In the genomic region with DNA sequence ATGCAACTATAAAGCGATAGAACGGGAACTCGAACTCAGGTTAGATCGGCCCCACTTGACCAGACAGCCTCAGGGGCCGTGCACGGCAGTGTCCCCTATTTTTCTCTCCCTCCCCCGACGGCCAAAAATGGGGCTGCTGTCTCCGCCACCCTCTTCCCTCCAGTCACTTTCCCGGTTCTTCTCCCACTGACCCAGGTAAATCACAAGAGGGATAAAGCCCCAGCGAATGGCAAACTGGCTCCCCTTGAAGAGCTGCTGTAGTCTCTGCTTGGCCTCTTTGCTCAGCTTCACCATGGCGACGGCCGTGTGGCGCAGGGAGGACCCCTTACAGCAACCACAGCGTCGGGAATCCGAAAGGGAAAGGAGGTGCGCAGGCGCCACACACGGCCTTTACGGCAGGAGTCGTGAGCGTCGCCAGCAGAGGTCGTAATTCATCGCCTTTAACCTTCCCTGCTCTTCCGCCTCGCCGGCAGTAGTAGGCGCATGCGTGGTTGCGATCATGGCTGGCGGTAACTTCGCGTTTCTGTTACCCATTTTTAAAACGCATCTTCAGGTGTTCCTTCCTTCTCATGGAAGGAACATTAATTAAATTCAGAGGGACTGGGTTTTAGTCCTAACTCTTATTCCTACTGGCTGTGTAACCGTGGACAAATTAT, we compare ENCODE assay signal across 1 cellular context.
TF ChIP-seq lines count a peak whose summit lies in the region.

Gene TOMM7, minus strand, starts transcription at position 364 of the 656 bp plus-strand sequence. Its CDS starts 70 bp downstream, at position 294.

TF ChIP-seq in HepG2, 621 proteins besides CTCF, POLR2A, EP300 and RAD21 (continued from another document and continues in another):
- no peak for TF ChIP-seq ZNF407 (CRISPR knock-in tag; IDR thresholded peaks at IDR 0.05; ENCODE audit: not compliant biosample characterization)
- TF ChIP-seq ZSCAN22 (CRISPR knock-in tag; IDR thresholded peaks at IDR 0.05) = peak; percentile 64; the same call in 1 of the 2 replicates
- TF ChIP-seq FOXO4 (CRISPR knock-in tag; conservative IDR thresholded peaks at IDR 0.05) = 0 out of 2 replicates have a peak, but pooled peaks have one; percentile 61
- peak; percentile 87 for TF ChIP-seq ERF (CRISPR knock-in tag; IDR thresholded peaks at IDR 0.05)
- no peak for TF ChIP-seq MED8 (CRISPR knock-in tag; IDR thresholded peaks at IDR 0.05; ENCODE audit: insufficient replicate concordance)
- peak; percentile 84; the same call in 1 of the 2 replicates for TF ChIP-seq HDAC2 (CRISPR knock-in tag; IDR thresholded peaks at IDR 0.05)
- no peak for TF ChIP-seq ZNF230 (CRISPR knock-in tag; IDR thresholded peaks at IDR 0.05)
- TF ChIP-seq ELF3 (CRISPR knock-in tag; IDR thresholded peaks at IDR 0.05) = peak; percentile 98
- TF ChIP-seq HOXA9 (CRISPR knock-in tag; IDR thresholded peaks at IDR 0.05; ENCODE audit: borderline replicate concordance) = no peak
- TF ChIP-seq ZNF574 (CRISPR knock-in tag; IDR thresholded peaks at IDR 0.05) = peak; percentile 87
- TF ChIP-seq, protein P1, sequence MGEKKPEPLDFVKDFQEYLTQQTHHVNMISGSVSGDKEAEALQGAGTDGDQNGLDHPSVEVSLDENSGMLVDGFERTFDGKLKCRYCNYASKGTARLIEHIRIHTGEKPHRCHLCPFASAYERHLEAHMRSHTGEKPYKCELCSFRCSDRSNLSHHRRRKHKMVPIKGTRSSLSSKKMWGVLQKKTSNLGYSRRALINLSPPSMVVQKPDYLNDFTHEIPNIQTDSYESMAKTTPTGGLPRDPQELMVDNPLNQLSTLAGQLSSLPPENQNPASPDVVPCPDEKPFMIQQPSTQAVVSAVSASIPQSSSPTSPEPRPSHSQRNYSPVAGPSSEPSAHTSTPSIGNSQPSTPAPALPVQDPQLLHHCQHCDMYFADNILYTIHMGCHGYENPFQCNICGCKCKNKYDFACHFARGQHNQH (CRISPR knock-in tag; IDR thresholded peaks at IDR 0.05) = peak; percentile 69; the same call in 1 of the 2 replicates
- no peak; the same call in 1 of the 2 replicates for TF ChIP-seq RARA (CRISPR knock-in tag; IDR thresholded peaks at IDR 0.05)
- no peak; the same call in 1 of the 2 replicates for TF ChIP-seq SSRP1 (CRISPR knock-in tag; IDR thresholded peaks at IDR 0.05)
- peak; percentile 76 for TF ChIP-seq ZFY (CRISPR knock-in tag; IDR thresholded peaks at IDR 0.05)
- no peak for TF ChIP-seq ZSCAN30 (CRISPR knock-in tag; IDR thresholded peaks at IDR 0.05)
- no peak for TF ChIP-seq ZNF20 (CRISPR knock-in tag; IDR thresholded peaks at IDR 0.05)
- TF ChIP-seq ZNF33B (CRISPR knock-in tag; IDR thresholded peaks at IDR 0.05) = 0 out of 2 replicates have a peak, but pooled peaks have one; percentile 23
- TF ChIP-seq, protein P2, sequence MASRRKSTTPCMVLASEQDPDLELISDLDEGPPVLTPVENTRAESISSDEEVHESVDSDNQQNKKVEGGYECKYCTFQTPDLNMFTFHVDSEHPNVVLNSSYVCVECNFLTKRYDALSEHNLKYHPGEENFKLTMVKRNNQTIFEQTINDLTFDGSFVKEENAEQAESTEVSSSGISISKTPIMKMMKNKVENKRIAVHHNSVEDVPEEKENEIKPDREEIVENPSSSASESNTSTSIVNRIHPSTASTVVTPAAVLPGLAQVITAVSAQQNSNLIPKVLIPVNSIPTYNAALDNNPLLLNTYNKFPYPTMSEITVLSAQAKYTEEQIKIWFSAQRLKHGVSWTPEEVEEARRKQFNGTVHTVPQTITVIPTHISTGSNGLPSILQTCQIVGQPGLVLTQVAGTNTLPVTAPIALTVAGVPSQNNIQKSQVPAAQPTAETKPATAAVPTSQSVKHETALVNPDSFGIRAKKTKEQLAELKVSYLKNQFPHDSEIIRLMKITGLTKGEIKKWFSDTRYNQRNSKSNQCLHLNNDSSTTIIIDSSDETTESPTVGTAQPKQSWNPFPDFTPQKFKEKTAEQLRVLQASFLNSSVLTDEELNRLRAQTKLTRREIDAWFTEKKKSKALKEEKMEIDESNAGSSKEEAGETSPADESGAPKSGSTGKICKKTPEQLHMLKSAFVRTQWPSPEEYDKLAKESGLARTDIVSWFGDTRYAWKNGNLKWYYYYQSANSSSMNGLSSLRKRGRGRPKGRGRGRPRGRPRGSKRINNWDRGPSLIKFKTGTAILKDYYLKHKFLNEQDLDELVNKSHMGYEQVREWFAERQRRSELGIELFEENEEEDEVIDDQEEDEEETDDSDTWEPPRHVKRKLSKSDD (CRISPR knock-in tag; IDR thresholded peaks at IDR 0.05; ENCODE audit: low read depth) = 0 out of 2 replicates have a peak, but pooled peaks have one; percentile 36
- TF ChIP-seq TOE1 (CRISPR knock-in tag; IDR thresholded peaks at IDR 0.05) = 0 out of 2 replicates have a peak, but pooled peaks have one; percentile 20
- peak; percentile 54; the same call in 1 of the 2 replicates for TF ChIP-seq GATAD2A (CRISPR knock-in tag; IDR thresholded peaks at IDR 0.05)
- no peak; the same call in 1 of the 2 replicates for TF ChIP-seq ARHGAP35 (CRISPR knock-in tag; IDR thresholded peaks at IDR 0.05; ENCODE audit: borderline replicate concordance)
- peak; percentile 56 for TF ChIP-seq ASH2L (IDR thresholded peaks at IDR 0.05; ENCODE audit: insufficient read length, low read depth, low read length)
- TF ChIP-seq, protein P3, sequence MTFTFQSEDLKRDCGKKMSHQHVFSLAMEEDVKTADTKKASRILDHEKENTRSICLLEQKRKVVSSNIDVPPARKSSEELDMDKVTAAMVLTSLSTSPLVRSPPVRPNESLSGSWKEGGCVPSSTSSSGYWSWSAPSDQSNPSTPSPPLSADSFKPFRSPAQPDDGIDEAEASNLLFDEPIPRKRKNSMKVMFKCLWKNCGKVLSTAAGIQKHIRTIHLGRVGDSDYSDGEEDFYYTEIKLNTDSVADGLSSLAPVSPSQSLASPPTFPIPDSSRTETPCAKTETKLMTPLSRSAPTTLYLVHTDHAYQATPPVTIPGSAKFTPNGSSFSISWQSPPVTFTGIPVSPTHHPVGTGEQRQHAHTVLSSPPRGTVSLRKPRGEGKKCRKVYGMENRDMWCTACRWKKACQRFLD (CRISPR knock-in tag; IDR thresholded peaks at IDR 0.05; ENCODE audit: borderline replicate concordance) = 0 out of 2 replicates have a peak, but pooled peaks have one; percentile 28
- 0 out of 2 replicates have a peak, but pooled peaks have one; percentile 43 for TF ChIP-seq MIXL1 (CRISPR knock-in tag; IDR thresholded peaks at IDR 0.05)
- TF ChIP-seq BRD4 (CRISPR knock-in tag; IDR thresholded peaks at IDR 0.05) = no peak; the same call in none of the 2 replicates
- 0 out of 2 replicates have a peak, but pooled peaks have one; percentile 30 for TF ChIP-seq FLYWCH1 (CRISPR knock-in tag; IDR thresholded peaks at IDR 0.05)
- TF ChIP-seq, protein P4, sequence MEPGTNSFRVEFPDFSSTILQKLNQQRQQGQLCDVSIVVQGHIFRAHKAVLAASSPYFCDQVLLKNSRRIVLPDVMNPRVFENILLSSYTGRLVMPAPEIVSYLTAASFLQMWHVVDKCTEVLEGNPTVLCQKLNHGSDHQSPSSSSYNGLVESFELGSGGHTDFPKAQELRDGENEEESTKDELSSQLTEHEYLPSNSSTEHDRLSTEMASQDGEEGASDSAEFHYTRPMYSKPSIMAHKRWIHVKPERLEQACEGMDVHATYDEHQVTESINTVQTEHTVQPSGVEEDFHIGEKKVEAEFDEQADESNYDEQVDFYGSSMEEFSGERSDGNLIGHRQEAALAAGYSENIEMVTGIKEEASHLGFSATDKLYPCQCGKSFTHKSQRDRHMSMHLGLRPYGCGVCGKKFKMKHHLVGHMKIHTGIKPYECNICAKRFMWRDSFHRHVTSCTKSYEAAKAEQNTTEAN (CRISPR knock-in tag; conservative IDR thresholded peaks at IDR 0.05) = no peak
- TF ChIP-seq ZNF441 (CRISPR knock-in tag; IDR thresholded peaks at IDR 0.05; ENCODE audit: borderline replicate concordance) = no peak
- TF ChIP-seq SAFB2 (CRISPR knock-in tag; IDR thresholded peaks at IDR 0.05; ENCODE audit: borderline replicate concordance, low read depth) = no peak
- no peak for TF ChIP-seq ZBTB1 (CRISPR knock-in tag; IDR thresholded peaks at IDR 0.05; ENCODE audit: borderline replicate concordance)
- TF ChIP-seq HIVEP1 (CRISPR knock-in tag; IDR thresholded peaks at IDR 0.05) = peak; percentile 47; the same call in 1 of the 2 replicates
- TF ChIP-seq, protein P5, sequence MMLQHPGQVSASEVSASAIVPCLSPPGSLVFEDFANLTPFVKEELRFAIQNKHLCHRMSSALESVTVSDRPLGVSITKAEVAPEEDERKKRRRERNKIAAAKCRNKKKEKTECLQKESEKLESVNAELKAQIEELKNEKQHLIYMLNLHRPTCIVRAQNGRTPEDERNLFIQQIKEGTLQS (CRISPR knock-in tag; IDR thresholded peaks at IDR 0.05) = no peak
- no peak for TF ChIP-seq ZNF879 (CRISPR knock-in tag; IDR thresholded peaks at IDR 0.05)
